In genomic region chr2:241968417-241968816, GRCh38 we compare ENCODE assay signal across 13 cellular contexts.
"Had no signal": no experiment of that assay in that cellular context is flagged by ENCODE, and none has a peak within 500 bp of the region (broad histone marks: within the 10 kb centered on the region; RNA-seq: fewer than 3 reads in every experiment).

No MANE protein-coding gene starts in this region.

- H3K9me3 Mint-ChIP-seq: activated CD4-positive, alpha-beta memory T cell treated with anti-CD3 and anti-CD28 coated beads, Interleukin-2, amount 10 ng/mL, durations not matched to agents 7 days and 5 days; activated T-helper 17 cell treated with anti-CD3 and anti-CD28 coated beads, Interleukin-2, amount 50 U/mL, for 72 hours; stimulated activated naive CD8-positive, alpha-beta T cell treated with anti-CD3 and anti-CD28 coated beads, Interleukin-15, Interleukin-2, amounts not matched to agents 100 ng/mL and 50 ng/mL, for 24 hours had no signal

- H3K9me3 ChIP-seq: esophagus squamous epithelium, tibial nerve, uterus had no signal

- H3K4me1 ChIP-seq: uterus had no signal

- H3K36me3 ChIP-seq: esophagus squamous epithelium, uterus had no signal

- DNase-seq: activated CD4-positive, alpha-beta memory T cell treated with anti-CD3 and anti-CD28 coated beads, Interleukin-2, amount 10 ng/mL, durations not matched to agents 7 days and 5 days; activated CD4-positive, alpha-beta T cell treated with anti-CD3 and anti-CD28 coated beads for 4 hours; activated T-cell treated with anti-CD3 and anti-CD28 coated beads, Interleukin-2, amount 50 U/mL, for 1 hour; amniotic stem cell; dermis blood vessel endothelial cell; effector memory CD4-positive, alpha-beta T cell; esophagus squamous epithelium; left ventricle myocardium superior; uterus had no signal

- H3K4me3 Mint-ChIP-seq: activated CD4-positive, alpha-beta memory T cell treated with anti-CD3 and anti-CD28 coated beads, Interleukin-2, amount 10 ng/mL, durations not matched to agents 7 days and 5 days; activated T-helper 17 cell treated with anti-CD3 and anti-CD28 coated beads, Interleukin-2, amount 50 U/mL, for 72 hours; stimulated activated naive CD8-positive, alpha-beta T cell treated with anti-CD3 and anti-CD28 coated beads, Interleukin-15, Interleukin-2, amounts not matched to agents 100 ng/mL and 50 ng/mL, for 24 hours had no signal

- H3K4me3 ChIP-seq: esophagus squamous epithelium, tibial nerve, uterus had no signal

- H3K27me3 Mint-ChIP-seq: activated T-helper 17 cell treated with anti-CD3 and anti-CD28 coated beads, Interleukin-2, amount 50 U/mL, for 72 hours; stimulated activated naive CD8-positive, alpha-beta T cell treated with anti-CD3 and anti-CD28 coated beads, Interleukin-15, Interleukin-2, amounts not matched to agents 100 ng/mL and 50 ng/mL, for 24 hours had no signal

- H3K27ac Mint-ChIP-seq: activated CD4-positive, alpha-beta memory T cell treated with anti-CD3 and anti-CD28 coated beads, Interleukin-2, amount 10 ng/mL, durations not matched to agents 7 days and 5 days; activated naive CD4-positive, alpha-beta T cell treated with anti-CD3 and anti-CD28 coated beads, Interleukin-2, amount 50 U/mL, for 72 hours; activated T-helper 17 cell treated with anti-CD3 and anti-CD28 coated beads, Interleukin-2, amount 50 U/mL, for 72 hours; stimulated activated naive CD8-positive, alpha-beta T cell treated with anti-CD3 and anti-CD28 coated beads, Interleukin-15, Interleukin-2, amounts not matched to agents 100 ng/mL and 50 ng/mL, for 24 hours had no signal

- H3K27ac ChIP-seq: esophagus squamous epithelium, tibial nerve, uterus had no signal

- H3K27me3 ChIP-seq: esophagus squamous epithelium, tibial nerve, uterus had no signal

- ATAC-seq: activated naive CD4-positive, alpha-beta T cell treated with anti-CD3 and anti-CD28 coated beads, Interleukin-2, amount 50 U/mL, for 72 hours; activated T-helper 17 cell treated with anti-CD3 and anti-CD28 coated beads, Interleukin-2, amount 50 U/mL, for 72 hours; left ventricle myocardium superior had no signal
